Comparison of ENCODE assay signal across 28 cellular contexts in the genomic region with DNA sequence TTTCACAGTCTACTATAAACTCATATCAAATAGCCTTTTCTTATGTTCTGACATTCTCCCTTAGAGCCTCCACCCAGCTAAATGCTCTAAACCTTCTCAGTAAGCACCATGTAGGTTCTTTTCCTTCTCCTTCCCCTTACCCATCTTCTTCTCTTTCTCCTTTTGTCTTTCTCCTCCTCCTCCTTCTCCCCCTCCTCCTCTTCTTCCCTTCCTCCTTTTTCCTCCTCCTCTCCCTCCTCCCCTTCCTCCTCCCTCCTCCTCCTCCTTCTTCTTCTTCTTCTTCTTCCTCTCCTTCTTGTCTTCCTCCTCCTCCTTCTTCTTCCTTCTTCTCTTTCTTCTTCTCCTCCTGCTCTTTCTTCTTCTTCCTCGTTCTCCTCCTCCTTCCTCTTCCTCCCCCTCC.
"Had no signal": no experiment of that assay in that cellular context is flagged by ENCODE, and none has a peak within 500 bp of the region (broad histone marks: within the 10 kb centered on the region; RNA-seq: fewer than 3 reads in every experiment).

No MANE protein-coding gene starts in this region.

- H3K27ac ChIP-seq: colonic mucosa, coronary artery, epithelial cell of prostate, esophagus muscularis mucosa, esophagus squamous epithelium, foreskin keratinocyte, gastrocnemius medialis, gastroesophageal sphincter, heart left ventricle, heart right ventricle had no signal

- H3K27me3 ChIP-seq: colonic mucosa, dorsolateral prefrontal cortex, esophagus muscularis mucosa, esophagus squamous epithelium, gastrocnemius medialis, gastroesophageal sphincter, heart left ventricle, heart right ventricle had no signal

- H3K4me3 Mint-ChIP-seq: dendritic cell treated with granulocyte-macrophage colony-stimulating factor and Interleukin-4, amounts not matched to agents 40 ng/mL and 50 ng/mL, for 4 days; effector memory CD8-positive, alpha-beta T cell; endodermal cell had no signal

- H3K9me3 ChIP-seq: colonic mucosa, esophagus muscularis mucosa, esophagus squamous epithelium, gastrocnemius medialis, gastroesophageal sphincter, heart left ventricle, heart right ventricle had no signal

- FAIRE-seq: colon, endometrium, endothelial cell of umbilical vein, frontal cortex had no signal

- H3K4me1 ChIP-seq: colonic mucosa, esophagus muscularis mucosa, esophagus squamous epithelium, foreskin keratinocyte, gastrocnemius medialis, gastroesophageal sphincter, heart left ventricle had no signal

- DNase-seq: colonic mucosa; cortex of kidney; dermis blood vessel endothelial cell; dorsolateral prefrontal cortex; effector CD8-positive, alpha-beta T cell; effector memory CD4-positive, alpha-beta T cell; effector memory CD8-positive, alpha-beta T cell; endodermal cell; erythroblast; esophagus squamous epithelium; foreskin fibroblast; foreskin keratinocyte; foreskin melanocyte; gastrocnemius medialis; glutamatergic neuron; head of caudate nucleus; heart left ventricle; heart right ventricle had no signal

- H3K9me3 Mint-ChIP-seq: effector memory CD8-positive, alpha-beta T cell; endodermal cell had no signal

- H3K36me3 ChIP-seq: colonic mucosa, esophagus muscularis mucosa, esophagus squamous epithelium, gastrocnemius medialis, gastroesophageal sphincter, heart left ventricle, heart right ventricle had no signal

- ATAC-seq: effector memory CD8-positive, alpha-beta T cell; esophagus mucosa; foreskin keratinocyte; gastrocnemius medialis; gastroesophageal sphincter; heart left ventricle; heart right ventricle had no signal

- H3K27me3 Mint-ChIP-seq: dendritic cell treated with granulocyte-macrophage colony-stimulating factor and Interleukin-4, amounts not matched to agents 40 ng/mL and 50 ng/mL, for 4 days had no signal

- H3K27ac Mint-ChIP-seq: dendritic cell treated with granulocyte-macrophage colony-stimulating factor and Interleukin-4, amounts not matched to agents 40 ng/mL and 50 ng/mL, for 4 days; effector memory CD8-positive, alpha-beta T cell; endodermal cell had no signal

- H3K4me3 ChIP-seq: colonic mucosa, coronary artery, dorsolateral prefrontal cortex, esophagus muscularis mucosa, esophagus squamous epithelium, gastrocnemius medialis, gastroesophageal sphincter, heart left ventricle, heart right ventricle had no signal
